ENCODE assay signal across 18 cellular contexts in the genomic region with DNA sequence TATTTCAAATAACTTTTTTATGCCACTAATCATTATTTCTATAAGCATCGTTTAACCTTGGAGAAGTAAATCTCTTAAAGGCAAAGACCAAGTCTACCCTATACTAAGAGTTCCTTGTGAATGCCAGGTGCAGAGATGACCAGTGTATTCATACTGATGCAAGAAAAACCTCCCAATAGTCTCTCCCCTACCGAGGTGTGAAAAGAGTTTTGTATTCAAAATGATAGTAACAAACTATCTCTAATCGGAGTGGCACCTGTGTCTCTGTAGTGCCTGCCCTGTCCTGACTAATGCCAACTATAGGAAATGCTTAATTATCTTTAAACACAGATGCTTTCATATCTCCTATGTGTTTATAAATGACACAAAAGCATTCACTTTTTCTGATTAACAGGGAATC.
"Had no signal": no experiment of that assay in that cellular context is flagged by ENCODE, and none has a peak within 500 bp of the region (broad histone marks: within the 10 kb centered on the region; RNA-seq: fewer than 3 reads in every experiment).

No MANE protein-coding gene starts in this region.

- H3K27ac ChIP-seq: dorsolateral prefrontal cortex, esophagus muscularis mucosa, foreskin keratinocyte, gastroesophageal sphincter, heart right ventricle, left lung, lower lobe of right lung had no signal

- H3K4me3 ChIP-seq: dorsolateral prefrontal cortex, esophagus muscularis mucosa, gastroesophageal sphincter, heart right ventricle, left lung, lower lobe of right lung had no signal

- H3K9me3 ChIP-seq: esophagus muscularis mucosa, gastroesophageal sphincter, left lung, lower lobe of right lung had no signal

- DNase-seq: cortex of kidney; dermis blood vessel endothelial cell; dorsolateral prefrontal cortex; effector CD4-positive, alpha-beta T cell; effector memory CD4-positive, alpha-beta T cell; foreskin keratinocyte; head of caudate nucleus; heart right ventricle; hippocampal formation; left cardiac atrium; left lung; left ventricle myocardium superior; lower lobe of right lung; mesenchymal stem cell; midbrain; naive thymus-derived CD4-positive, alpha-beta T cell had no signal

- ATAC-seq: foreskin keratinocyte; gastroesophageal sphincter; heart right ventricle; left cardiac atrium; left lung; left ventricle myocardium superior; lower lobe of right lung; naive thymus-derived CD4-positive, alpha-beta T cell had no signal

- H3K27me3 ChIP-seq: esophagus muscularis mucosa, foreskin keratinocyte, gastroesophageal sphincter, heart right ventricle, left lung had no signal

- H3K36me3 ChIP-seq: esophagus muscularis mucosa, gastroesophageal sphincter, heart right ventricle, left lung, lower lobe of right lung had no signal

- H3K4me1 ChIP-seq: esophagus muscularis mucosa, foreskin keratinocyte, gastroesophageal sphincter, heart right ventricle, left lung, lower lobe of right lung had no signal
